1 cellular context compared by ENCODE assay signal in the genomic region with DNA sequence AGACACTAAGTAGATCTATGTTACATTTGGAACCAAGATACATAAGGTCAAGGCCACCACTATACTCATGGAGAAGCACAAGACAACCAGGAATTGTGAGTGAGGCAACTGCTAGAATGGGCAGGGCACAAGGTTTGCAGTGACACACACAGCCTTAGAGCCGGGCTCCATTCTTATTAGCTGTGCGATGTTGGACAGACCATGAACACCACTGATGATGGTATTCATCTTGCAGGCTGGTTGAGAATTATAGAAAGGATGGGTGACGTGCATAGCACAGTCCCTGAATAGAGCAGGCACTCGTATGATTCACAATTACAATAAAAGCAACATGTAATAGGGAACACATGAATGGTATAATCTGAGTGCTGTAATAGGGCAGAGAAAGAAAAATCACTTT.
TF ChIP-seq lines count a peak whose summit lies in the region.

No MANE protein-coding gene starts in this region.

TF ChIP-seq in K562, 482 proteins besides CTCF, POLR2A, EP300 and RAD21:
- no peak for TF ChIP-seq PATZ1 (CRISPR knock-in tag; IDR thresholded peaks at IDR 0.05; ENCODE audit: borderline replicate concordance)
- no peak for TF ChIP-seq POLR2AphosphoS5 (IDR thresholded peaks at IDR 0.05; ENCODE audit: control insufficient read depth, insufficient read depth, low read depth, low read length)
- TF ChIP-seq CHAMP1 (IDR thresholded peaks at IDR 0.05), result no peak
- TF ChIP-seq ZNF431 (CRISPR knock-in tag; IDR thresholded peaks at IDR 0.05), result no peak
- TF ChIP-seq, protein P1, sequence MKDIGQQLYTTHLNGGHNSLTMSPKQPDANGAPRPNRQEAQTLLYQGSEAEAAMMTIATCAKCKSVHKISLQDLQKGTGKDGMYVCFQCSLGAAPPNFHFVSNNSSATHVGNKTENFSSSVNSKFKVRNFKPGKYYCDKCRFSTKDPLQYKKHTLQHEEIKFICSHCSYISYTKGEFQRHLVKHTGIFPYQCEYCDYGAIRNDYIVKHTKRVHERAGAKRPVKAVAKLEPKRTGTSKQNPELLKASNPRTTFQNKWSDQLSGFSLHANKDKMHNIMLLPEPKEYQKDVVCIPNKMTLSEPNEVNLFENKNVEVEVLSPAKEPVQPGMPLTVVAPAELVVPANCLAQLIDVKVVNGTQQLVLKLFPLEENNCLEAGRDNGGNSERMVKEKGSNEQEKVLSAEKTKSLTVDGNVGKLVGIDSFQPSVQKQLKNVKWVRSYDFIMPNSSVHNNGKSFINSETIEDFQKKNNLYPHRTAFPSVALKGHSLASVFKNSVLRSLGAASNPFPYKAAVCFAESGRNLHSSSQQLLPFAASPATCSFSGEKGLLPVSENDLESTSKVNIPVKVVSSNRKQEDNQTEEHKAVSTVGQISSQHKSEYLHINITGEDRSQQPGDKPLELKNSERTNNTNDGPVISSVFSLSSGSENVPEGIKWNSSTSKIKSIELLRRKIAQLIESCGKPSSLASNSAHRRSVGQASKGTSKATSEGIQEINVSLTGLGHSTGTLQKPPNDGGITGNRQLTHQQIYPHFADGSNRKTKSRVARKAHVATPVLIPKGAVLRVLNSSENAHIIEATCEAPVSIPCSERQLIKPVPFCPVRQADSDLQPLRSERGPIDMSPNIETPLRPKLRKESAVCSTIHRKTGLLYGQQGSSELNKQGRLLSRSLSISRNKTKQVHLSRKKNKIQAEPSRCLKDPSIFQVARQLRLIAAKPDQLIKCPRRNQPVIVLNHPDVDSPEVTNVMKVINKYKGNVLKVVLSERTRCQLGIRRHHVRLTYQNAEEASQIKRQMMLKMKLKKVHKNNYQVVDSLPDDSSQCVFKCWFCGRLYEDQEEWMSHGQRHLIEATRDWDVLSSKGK (CRISPR knock-in tag; IDR thresholded peaks at IDR 0.05), result no peak
- TF ChIP-seq ZFP36 (IDR thresholded peaks at IDR 0.05; ENCODE audit: low read depth, low read length, partially characterized antibody), result no peak
- no peak for TF ChIP-seq TSC22D4 (tag; IDR thresholded peaks at IDR 0.05)
- no peak for TF ChIP-seq ZNF384 (IDR thresholded peaks at IDR 0.05; ENCODE audit: low read depth, low read length)
- no peak for TF ChIP-seq PBX2 (CRISPR knock-in tag; IDR thresholded peaks at IDR 0.05; ENCODE audit: low read depth)
- TF ChIP-seq PBX2 (tag; conservative IDR thresholded peaks at IDR 0.05; ENCODE audit: low read depth), result no peak
- TF ChIP-seq, protein P2, sequence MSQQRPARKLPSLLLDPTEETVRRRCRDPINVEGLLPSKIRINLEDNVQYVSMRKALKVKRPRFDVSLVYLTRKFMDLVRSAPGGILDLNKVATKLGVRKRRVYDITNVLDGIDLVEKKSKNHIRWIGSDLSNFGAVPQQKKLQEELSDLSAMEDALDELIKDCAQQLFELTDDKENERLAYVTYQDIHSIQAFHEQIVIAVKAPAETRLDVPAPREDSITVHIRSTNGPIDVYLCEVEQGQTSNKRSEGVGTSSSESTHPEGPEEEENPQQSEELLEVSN (IDR thresholded peaks at IDR 0.05; ENCODE audit: borderline replicate concordance in 1 of 2, extremely low read depth in 1 of 2, insufficient read depth in 1 of 2, insufficient read length in 1 of 2, low read depth in 1 of 2, low read length in 1 of 2, poor library complexity in 1 of 2, severe bottlenecking in 1 of 2), result no peak
- no peak for TF ChIP-seq SP2 (IDR thresholded peaks at IDR 0.05; ENCODE audit: extremely low read depth, low read depth, low read length, poor library complexity, severe bottlenecking)
